23 cellular contexts compared by ENCODE assay signal in genomic region chr5:55623789-55624188, GRCh38.
"Had no signal": no experiment of that assay in that cellular context is flagged by ENCODE, and none has a peak within 500 bp of the region (broad histone marks: within the 10 kb centered on the region; RNA-seq: fewer than 3 reads in every experiment).

No MANE protein-coding gene starts in this region.

- H3K9me3 ChIP-seq: breast epithelium had no signal

- H3K9me3 Mint-ChIP-seq: activated naive CD4-positive, alpha-beta T cell treated with anti-CD3 and anti-CD28 coated beads, Interleukin-2, amount 50 U/mL, for 24 hours; activated T-cell treated with anti-CD3 and anti-CD28 coated beads, Interleukin-2, amount 50 U/mL, for 24 hours; activated T-helper 1 cell treated with anti-CD3 and anti-CD28 coated beads, Interleukin-12 subunit alpha, Interleukin-12 subunit beta, Interleukin-2, Interleukin-4 antibody, amounts not matched to agents 30 ng/mL and 10 ng/mL and 1 ng/mL, durations not matched to agents 14 hours and 24 hours and 36 hours; T-cell had no signal

- H3K4me1 Mint-ChIP-seq: activated naive CD4-positive, alpha-beta T cell treated with anti-CD3 and anti-CD28 coated beads, Interleukin-2, amount 50 U/mL, for 24 hours; T-cell had no signal

- DNase-seq: activated CD4-positive, alpha-beta T cell treated with anti-CD3 and anti-CD28 coated beads for 4 hours; activated CD8-positive, alpha-beta memory T cell treated with anti-CD3 and anti-CD28 coated beads, Interleukin-2, amount 10 ng/mL, durations not matched to agents 7 days and 5 days; activated effector memory CD4-positive, alpha-beta T cell treated with Interleukin-2 at 50 U/mL for 16 hours; activated naive CD4-positive, alpha-beta T cell; activated T-cell treated with anti-CD3 and anti-CD28 coated beads, Interleukin-2, amount 50 U/mL, for 24 hours; aorta; caudate nucleus; NCI-H1048; NCI-H146; NCI-H187 treated with DMSO at 0.1 percent for 48 hours; NCI-H2081 treated with DMSO at 0.1 percent for 48 hours; NCI-H2227 treated with DMSO at 0.1 percent for 48 hours; NCI-H446 treated with DMSO at 0.1 percent for 48 hours; NCI-H524 treated with DMSO at 0.1 percent for 48 hours; NCI-H748 treated with DMSO at 0.1 percent for 48 hours; T-cell; T-helper 2 cell; T1000 had no signal

- H3K27me3 Mint-ChIP-seq: activated CD8-positive, alpha-beta memory T cell treated with anti-CD3 and anti-CD28 coated beads, Interleukin-2, amount 10 ng/mL, durations not matched to agents 7 days and 5 days; activated naive CD4-positive, alpha-beta T cell treated with anti-CD3 and anti-CD28 coated beads, Interleukin-2, amount 50 U/mL, for 24 hours; activated T-cell treated with anti-CD3 and anti-CD28 coated beads, Interleukin-2, amount 50 U/mL, for 24 hours; T-cell had no signal

- H3K36me3 ChIP-seq: breast epithelium had no signal

- ATAC-seq: activated CD4-positive, CD25-positive, alpha-beta regulatory T cell treated with anti-CD3 and anti-CD28 coated beads, Interleukin-2, amount 50 U/mL, for 24 hours; activated CD8-positive, alpha-beta memory T cell treated with anti-CD3 and anti-CD28 coated beads, Interleukin-2, amount 10 ng/mL, durations not matched to agents 7 days and 5 days; T-cell had no signal

- H3K27ac Mint-ChIP-seq: activated CD8-positive, alpha-beta memory T cell treated with anti-CD3 and anti-CD28 coated beads, Interleukin-2, amount 10 ng/mL, durations not matched to agents 7 days and 5 days; activated naive CD4-positive, alpha-beta T cell treated with anti-CD3 and anti-CD28 coated beads, Interleukin-2, amount 50 U/mL, for 24 hours; activated T-cell treated with anti-CD3 and anti-CD28 coated beads, Interleukin-2, amount 50 U/mL, for 24 hours; activated T-helper 1 cell treated with anti-CD3 and anti-CD28 coated beads, Interleukin-12 subunit alpha, Interleukin-12 subunit beta, Interleukin-2, Interleukin-4 antibody, amounts not matched to agents 30 ng/mL and 10 ng/mL and 1 ng/mL, durations not matched to agents 14 hours and 24 hours and 36 hours; T-cell had no signal

- H3K27ac ChIP-seq: breast epithelium, SK-N-MC had no signal

- H3K4me3 Mint-ChIP-seq: activated CD8-positive, alpha-beta memory T cell treated with anti-CD3 and anti-CD28 coated beads, Interleukin-2, amount 10 ng/mL, durations not matched to agents 7 days and 5 days; activated naive CD4-positive, alpha-beta T cell treated with anti-CD3 and anti-CD28 coated beads, Interleukin-2, amount 50 U/mL, for 24 hours; activated T-cell treated with anti-CD3 and anti-CD28 coated beads, Interleukin-2, amount 50 U/mL, for 24 hours; activated T-helper 1 cell treated with anti-CD3 and anti-CD28 coated beads, Interleukin-12 subunit alpha, Interleukin-12 subunit beta, Interleukin-2, Interleukin-4 antibody, amounts not matched to agents 30 ng/mL and 10 ng/mL and 1 ng/mL, durations not matched to agents 14 hours and 24 hours and 36 hours; T-cell had no signal

- H3K27me3 ChIP-seq: breast epithelium had no signal

- H3K4me3 ChIP-seq: breast epithelium, SK-N-MC had no signal
